22 cellular contexts compared by ENCODE assay signal in genomic region chr17:50370052-50370451, GRCh38.
"Had no signal": no experiment of that assay in that cellular context is flagged by ENCODE, and none has a peak within 500 bp of the region (broad histone marks: within the 10 kb centered on the region; RNA-seq: fewer than 3 reads in every experiment).

No MANE protein-coding gene starts in this region.

- H3K9ac ChIP-seq: parathyroid adenoma had no signal

- H3K4me3 ChIP-seq: breast epithelium, colonic mucosa, heart left ventricle, right lobe of liver, skin epidermis, tibial artery had no signal

- DNase-seq: activated CD4-positive, CD25-positive, alpha-beta regulatory T cell treated with anti-CD3 and anti-CD28 coated beads, Interleukin-2, amount 50 U/mL, for 72 hours; activated CD8-positive, alpha-beta memory T cell treated with anti-CD3 and anti-CD28 coated beads, Interleukin-2, amount 50 U/mL, for 48 hours; activated gamma-delta T cell; activated naive CD8-positive, alpha-beta T cell treated with anti-CD3 and anti-CD28 coated beads for 36 hours; activated T-cell treated with anti-CD3 and anti-CD28 coated beads, Interleukin-2, amount 50 U/mL, for 72 hours; colonic mucosa; endodermal cell; heart left ventricle; left ventricle myocardium superior; mammary epithelial cell; midbrain; natural killer cell; stimulated activated CD4-positive, alpha-beta T cell treated with anti-CD3 and anti-CD28 coated beads, Interleukin-2, amount 100 ng/mL, for 24 hours; stimulated activated naive CD8-positive, alpha-beta T cell treated with anti-CD3 and anti-CD28 coated beads, Interleukin-15, amount 100 ng/mL, for 72 hours; tibial artery; WERI-Rb-1 had no signal

- H3K9me3 ChIP-seq: breast epithelium, colonic mucosa, heart left ventricle, right lobe of liver, tibial artery had no signal

- H3K4me3 Mint-ChIP-seq: activated naive CD8-positive, alpha-beta T cell treated with anti-CD3 and anti-CD28 coated beads for 36 hours; activated T-cell treated with anti-CD3 and anti-CD28 coated beads, Interleukin-2, amount 50 U/mL, for 72 hours; endodermal cell; stimulated activated effector memory CD8-positive, alpha-beta T cell treated with anti-CD3 and anti-CD28 coated beads, Interleukin-12 subunit alpha, Interleukin-12 subunit beta, amount 100 ng/mL, for 72 hours; stimulated activated naive CD8-positive, alpha-beta T cell treated with anti-CD3 and anti-CD28 coated beads, Interleukin-15, amount 100 ng/mL, for 72 hours had no signal

- H3K27ac Mint-ChIP-seq: activated naive CD8-positive, alpha-beta T cell treated with anti-CD3 and anti-CD28 coated beads for 36 hours; activated T-cell treated with anti-CD3 and anti-CD28 coated beads, Interleukin-2, amount 50 U/mL, for 72 hours; endodermal cell; natural killer cell; stimulated activated effector memory CD8-positive, alpha-beta T cell treated with anti-CD3 and anti-CD28 coated beads, Interleukin-12 subunit alpha, Interleukin-12 subunit beta, amount 100 ng/mL, for 72 hours had no signal

- ATAC-seq: activated T-cell treated with anti-CD3 and anti-CD28 coated beads, Interleukin-2, amount 50 U/mL, for 72 hours; heart left ventricle; left ventricle myocardium superior; natural killer cell; right lobe of liver; stimulated activated effector memory CD8-positive, alpha-beta T cell treated with anti-CD3 and anti-CD28 coated beads, Interleukin-12 subunit alpha, Interleukin-12 subunit beta, amount 100 ng/mL, for 72 hours; stimulated activated naive CD8-positive, alpha-beta T cell treated with anti-CD3 and anti-CD28 coated beads, Interleukin-15, amount 100 ng/mL, for 72 hours had no signal

- H3K9me3 Mint-ChIP-seq: activated naive CD8-positive, alpha-beta T cell treated with anti-CD3 and anti-CD28 coated beads for 36 hours; activated T-cell treated with anti-CD3 and anti-CD28 coated beads, Interleukin-2, amount 50 U/mL, for 72 hours; endodermal cell; natural killer cell; stimulated activated effector memory CD8-positive, alpha-beta T cell treated with anti-CD3 and anti-CD28 coated beads, Interleukin-12 subunit alpha, Interleukin-12 subunit beta, amount 100 ng/mL, for 72 hours; stimulated activated naive CD8-positive, alpha-beta T cell treated with anti-CD3 and anti-CD28 coated beads, Interleukin-15, amount 100 ng/mL, for 72 hours had no signal

- H2AFZ ChIP-seq: parathyroid adenoma had no signal

- H3K27ac ChIP-seq: breast epithelium, colonic mucosa, epithelial cell of prostate, heart left ventricle, parathyroid adenoma, right lobe of liver, skin epidermis, tibial artery, WERI-Rb-1 had no signal

- H3K27me3 Mint-ChIP-seq: activated naive CD8-positive, alpha-beta T cell treated with anti-CD3 and anti-CD28 coated beads for 36 hours; stimulated activated naive CD8-positive, alpha-beta T cell treated with anti-CD3 and anti-CD28 coated beads, Interleukin-15, amount 100 ng/mL, for 72 hours had no signal

- H3K27me3 ChIP-seq: breast epithelium, colonic mucosa, heart left ventricle, right lobe of liver, tibial artery had no signal
